In genomic region chr1:7384121-7384520, GRCh38 we compare ENCODE assay signal across 18 cellular contexts.
DNase-seq lines count a peak whose midpoint lies in the region; ATAC-seq, FAIRE-seq and TF ChIP-seq lines count a peak whose summit lies in the region.
"Had no signal": no experiment of that assay in that cellular context is flagged by ENCODE, and none has a peak within 500 bp of the region (broad histone marks: within the 10 kb centered on the region; RNA-seq: fewer than 3 reads in every experiment).

No MANE protein-coding gene starts in this region.

- intact Hi-C loops in colonic mucosa (cut with DNase I) (no loop called here), vagina (cut with DNase I) (no loop called here)

- H3K4me3 ChIP-seq in colonic mucosa: no peak overlapping the region
- no peak overlapping the region for H3K4me3 ChIP-seq in neuronal stem cell (ENCODE audit: low read length in 2 of 2)
- no peak overlapping the region for H3K4me3 ChIP-seq in vagina
- H3K4me3 ChIP-seq: BLaER1 had no signal

- H3K23ac ChIP-seq in neuronal stem cell (ENCODE audit: low read depth, low read length, poor library complexity): no peak overlapping the region

- WGBS in neuronal stem cell (ENCODE audit: extremely low coverage in 2 of 2, insufficient read length in 2 of 2, insufficient replicate concordance in 1 of 2), 2 donors: no CpG with 5 or more reads among the region's 6 CpGs

- H4K91ac ChIP-seq in neuronal stem cell (ENCODE audit: low read depth, low read length, poor library complexity): no peak overlapping the region

- H3K14ac ChIP-seq in neuronal stem cell (ENCODE audit: low read length): no peak overlapping the region

- no peak overlapping the region for H4K8ac ChIP-seq in neuronal stem cell (ENCODE audit: low read depth, low read length)

- H2AFZ ChIP-seq in neuronal stem cell (ENCODE audit: low read length): no peak overlapping the region

- H3K9me3 ChIP-seq in colonic mucosa (no peaks in the 10 kb centered on the region), neuronal stem cell (replicated peaks in 1 of 2; ENCODE audit: control insufficient read depth in 2 of 2, insufficient read depth in 1 of 2, low read depth in 1 of 2, low read length in 2 of 2) (no peaks in the 10 kb centered on the region), vagina (no peaks in the 10 kb centered on the region)

- peak overlapping the region; percentile 34 for H2AK5ac ChIP-seq in neuronal stem cell (ENCODE audit: low read depth, low read length)

- no peak overlapping the region for H2BK12ac ChIP-seq in neuronal stem cell (ENCODE audit: low read length)

- H3K27ac ChIP-seq in colonic mucosa: no peak overlapping the region
- no peak overlapping the region for H3K27ac ChIP-seq in neuronal stem cell (replicated peaks; ENCODE audit: low read length)
- no peak overlapping the region for H3K27ac ChIP-seq in vagina
- H3K27ac ChIP-seq: BLaER1 had no signal

- H2BK5ac ChIP-seq in neuronal stem cell (ENCODE audit: low read length): no peak overlapping the region

- H3K4me2 ChIP-seq in neuronal stem cell (ENCODE audit: insufficient read depth, low read length, poor library complexity, severe bottlenecking): no peak overlapping the region
- H3K4me2 ChIP-seq: BLaER1 had no signal

- ATAC-seq in omental fat pad (ENCODE audit: low FRiP score): no peak

- peak overlapping the region; percentile 50 for H3K18ac ChIP-seq in neuronal stem cell (ENCODE audit: low read length)

- TF ChIP-seq CTCF in colonic mucosa (IDR thresholded peaks at IDR 0.05) (no peak), vagina (IDR thresholded peaks at IDR 0.05) (no peak), omental fat pad (IDR thresholded peaks at IDR 0.05) (no peak)

- no peak overlapping the region for H2BK15ac ChIP-seq in neuronal stem cell (ENCODE audit: low read length)

- no peaks in the 10 kb centered on the region for H3K36me3 ChIP-seq in colonic mucosa
- H3K36me3 ChIP-seq in neuronal stem cell (replicated peaks in 1 of 2; ENCODE audit: control insufficient read depth in 2 of 2, insufficient read depth in 2 of 2, low read length in 2 of 2): no peaks in the 10 kb centered on the region
- no peaks in the 10 kb centered on the region for H3K36me3 ChIP-seq in vagina
- H3K36me3 ChIP-seq: BLaER1 had no signal

- no peak overlapping the region for H3K4ac ChIP-seq in neuronal stem cell (ENCODE audit: low read length)

- peak; percentile 5 for DNase-seq in activated CD8-positive, alpha-beta memory T cell treated with anti-CD3 and anti-CD28 coated beads for 24 hours
- no peak for DNase-seq in activated CD8-positive, alpha-beta memory T cell treated with anti-CD3 and anti-CD28 coated beads, Interleukin-2, amount 50 U/mL, for 4 hours
- DNase-seq in colonic mucosa (peak; percentile 4), neuronal stem cell (ENCODE audit: low spot score) (no peak), vagina (ENCODE audit: extremely low spot score in 2 of 2) (peak; percentile 62 to 94), dedifferentiated amniotic fluid mesenchymal stem cell (ENCODE audit: extremely low spot score) (no peak), H54 (ENCODE audit: insufficient read length, low spot score) (no peak), omental fat pad (ENCODE audit: low spot score) (no peak)
- DNase-seq: 8988T; CD8-positive, alpha-beta memory T cell; GOT3; KG1; NCI-H1048; NCI-H1694 treated with DMSO at 0.1 percent for 48 hours; NCI-H446; NCI-H748 treated with DMSO at 0.1 percent for 48 hours had no signal

- peak overlapping the region; percentile 20 for H2BK120ac ChIP-seq in neuronal stem cell (ENCODE audit: low read depth, low read length)

- no peak for FAIRE-seq in H54 (lab: Jason Lieb, UNC)
- FAIRE-seq: RCC 7860 had no signal

- H3K27me3 ChIP-seq in colonic mucosa: no peaks in the 10 kb centered on the region
- peaks cover 0 to 4% (median 0%) of the 10 kb centered on the region in 3 experiments for H3K27me3 ChIP-seq in neuronal stem cell (ENCODE audit: control insufficient read depth in 3 of 3, insufficient read depth in 3 of 3, low read depth in 1 of 3, low read length in 3 of 3)
- no peaks in the 10 kb centered on the region for H3K27me3 ChIP-seq in vagina
- H3K27me3 ChIP-seq: BLaER1 had no signal

- H3K4me1 ChIP-seq in colonic mucosa (no peaks in the 10 kb centered on the region), neuronal stem cell (ENCODE audit: control insufficient read depth in 2 of 2, insufficient read depth in 1 of 2, low read depth in 1 of 2, low read length in 2 of 2) (peaks cover 8 to 18% of the 10 kb centered on the region in 2 donors), vagina (peaks cover 23% of the 10 kb centered on the region)

- no peaks in the 10 kb centered on the region for H3K79me1 ChIP-seq in neuronal stem cell (ENCODE audit: low read depth, low read length)

- H3K9ac ChIP-seq in colonic mucosa (ENCODE audit: low read depth in 2 of 2, low read length in 2 of 2) (no peak overlapping the region), neuronal stem cell (ENCODE audit: low read depth, low read length, poor library complexity) (peak overlapping the region; percentile 9)
- H3K9ac ChIP-seq: BLaER1 had no signal

- TF ChIP-seq POLR2A in vagina (IDR thresholded peaks at IDR 0.05): no peak
- no peak for TF ChIP-seq POLR2A in H54 (IDR thresholded peaks at IDR 0.05; ENCODE audit: low read depth, low read length)

Comparison
In these comparisons a context has a peak if more than half of its experiments do, and no peak if none do; other contexts are left out.
1. DNase-seq: peak in activated CD8-positive, alpha-beta memory T cell treated with anti-CD3 and anti-CD28 coated beads for 24 hours (single experiment), colonic mucosa (single experiment) and vagina (2 of 2); none in activated CD8-positive, alpha-beta memory T cell treated with anti-CD3 and anti-CD28 coated beads, Interleukin-2, amount 50 U/mL, for 4 hours (single experiment), neuronal stem cell (single experiment), dedifferentiated amniotic fluid mesenchymal stem cell (single experiment), H54 (single experiment) and omental fat pad (single experiment).